In genomic region chr16:48321307-48322036, GRCh38 we compare ENCODE assay signal across 13 cellular contexts.
A peak's percentile ranks its signal among the peaks of the same experiment; 100 is the strongest.
DNase-seq lines count a peak whose midpoint lies in the region; ATAC-seq, FAIRE-seq and TF ChIP-seq lines count a peak whose summit lies in the region.
"Had no signal": no experiment of that assay in that cellular context is flagged by ENCODE, and none has a peak within 500 bp of the region (broad histone marks: within the 10 kb centered on the region; RNA-seq: fewer than 3 reads in every experiment).

No MANE protein-coding gene starts in this region.

- no peak overlapping the region for H3K9ac ChIP-seq in K562 (ENCODE audit: insufficient read depth in 1 of 2, low read depth in 2 of 2, low read length in 2 of 2)
- H3K9ac ChIP-seq: SK-N-SH had no signal

- no peak for TF ChIP-seq EP300 in K562 (IDR thresholded peaks at IDR 0.05; ENCODE audit: low read length)

- POLR2A ChIA-PET in K562 (lab: Yijun Ruan, JAX) = interaction anchor here (0.7 to 1.1 kb wide), 2 partner anchors 10 to 243 kb away, joined by 3 read pairs; no protein-coding TSS in a partner anchor

- peaks cover 22% of the 10 kb centered on the region; the same call in 2 of the 3 replicates for H3K36me3 ChIP-seq in K562 (ENCODE audit: control insufficient read depth, insufficient read depth, low read length)
- H3K36me3 ChIP-seq in left lung = peaks cover 0 to 5% of the 10 kb centered on the region in 2 donors

- BruUV-seq in K562 (replicated peaks; lab: Mats Ljungman, UMichigan) = no TSS peak

- H3K79me2 ChIP-seq in K562 (ENCODE audit: control insufficient read depth, insufficient read depth, low read length) = no peaks in the 10 kb centered on the region

- in situ Hi-C loops in K562 (cut with MboI) = no loop called here

- no peak for TF ChIP-seq CTCF in K562 (IDR thresholded peaks at IDR 0.05 in 2 of 3, conservative IDR thresholded peaks at IDR 0.05 in 1 of 3; ENCODE audit: insufficient read depth in 2 of 3, low read depth in 1 of 3, low read length in 3 of 3)
- TF ChIP-seq CTCF in left lung (IDR thresholded peaks at IDR 0.05) = no peak

- H2AFZ ChIP-seq in K562 (ENCODE audit: low read depth, low read length) = no peak overlapping the region

- H3K9me3 ChIP-seq in K562 (replicated peaks; ENCODE audit: control insufficient read depth, insufficient read depth, low read depth, low read length) (no peaks in the 10 kb centered on the region), left lung (no peaks in the 10 kb centered on the region)
- H3K9me3 ChIP-seq: Caco-2, SK-N-SH had no signal

- 87% methylated on average over 2 of the region's 2 CpGs for WGBS in K562 (ENCODE audit: insufficient coverage, low coverage, missing lambda C conversion rate)

- peak; percentile 36 for DNase-seq in EH (ENCODE audit: low read depth)
- DNase-seq in Kasumi-1 (lab: John Stamatoyannopoulos, UW) = peak; percentile 11 to 28
- DNase-seq in K562 (ENCODE audit: extremely low read depth in 1 of 4, low spot score in 3 of 4) = no peak
- no peak for DNase-seq in left lung
- DNase-seq in OCI-M1 (lab: John Stamatoyannopoulos, UW) = no peak
- no peak for DNase-seq in NCI-H2029 (lab: John Stamatoyannopoulos, UW)
- DNase-seq in NCI-H446 treated with DMSO at 0.1 percent for 48 hours (lab: John Stamatoyannopoulos, UW) = no peak
- DNase-seq: Caco-2; central memory CD4-positive, alpha-beta T cell; Karpas-422; SK-N-SH had no signal

- no peaks in the 10 kb centered on the region for H3K4me1 ChIP-seq in K562 (replicated peaks in 1 of 2; ENCODE audit: control insufficient read depth in 2 of 2, insufficient read depth in 2 of 2, low read length in 2 of 2)
- H3K4me1 ChIP-seq in left lung = peaks cover 18 to 29% of the 10 kb centered on the region in 2 donors
- H3K4me1 ChIP-seq: Caco-2 had no signal

- intact Hi-C loops in K562 (cut with micrococcal nuclease) (no loop called here), left lung (cut with DNase I) (no loop called here)

- TF ChIP-seq RAD21 in K562 (CRISPR knock-in tag; conservative IDR thresholded peaks at IDR 0.05 in 1 of 2, IDR thresholded peaks at IDR 0.05 in 1 of 2) = no peak

- no peak for FAIRE-seq in K562 (lab: Jason Lieb, UNC)

- no peaks in the 10 kb centered on the region for H3K9me1 ChIP-seq in K562 (ENCODE audit: control insufficient read depth, insufficient read depth, low read length)

- H3K27ac ChIP-seq in K562 (ENCODE audit: extremely low read depth, low read depth, low read length) (no peak overlapping the region), left lung (peak overlapping the region in 1 of 2 donors; percentile 6)

- no peak for ATAC-seq in K562
- peak; percentile 42 for ATAC-seq in left lung
- ATAC-seq: sciatic nerve, WTC11 had no signal

- H3K27me3 ChIP-seq in K562 (ENCODE audit: control insufficient read depth in 2 of 2, insufficient read depth in 2 of 2, low read length in 2 of 2) = no peaks in the 10 kb centered on the region
- no peaks in the 10 kb centered on the region for H3K27me3 ChIP-seq in left lung

- no peak overlapping the region for H3K4me2 ChIP-seq in K562 (ENCODE audit: insufficient read depth, low read length)
- H3K4me2 ChIP-seq: SK-N-SH had no signal

- no peak for TF ChIP-seq POLR2A in K562 (conservative IDR thresholded peaks at IDR 0.05)

- no peak overlapping the region for H3K4me3 ChIP-seq in K562
- no peak overlapping the region for H3K4me3 ChIP-seq in left lung

- CTCF ChIA-PET in K562 (lab: Yijun Ruan, JAX; ENCODE audit: low intra/inter-chr PET ratio) = no interaction called here

- no peaks in the 10 kb centered on the region for H4K20me1 ChIP-seq in K562 (replicated peaks; ENCODE audit: control insufficient read depth, insufficient read depth, low read length)

TF ChIP-seq in K562, 482 proteins besides CTCF, POLR2A, EP300 and RAD21:
- TF ChIP-seq EGR1 (conservative IDR thresholded peaks at IDR 0.05) (peak; percentile 51; the same call in 1 of the 2 replicates), ARID1B (IDR thresholded peaks at IDR 0.05) (no peak), ZNF24 (IDR thresholded peaks at IDR 0.05) (no peak)
TF ChIP-seq in K562: peak in this region for 1.

Comparison
In these comparisons a context has a peak if more than half of its experiments do, and no peak if none do; other contexts are left out.
1. DNase-seq: peak in EH (single experiment) and Kasumi-1 (2 of 2); none in K562 (0 of 4), left lung (0 of 2), OCI-M1 (single experiment), NCI-H2029 (single experiment) and NCI-H446 treated with DMSO at 0.1 percent for 48 hours (single experiment).